19 cellular contexts compared by ENCODE assay signal in genomic region chr21:25334046-25334730, GRCh38.
"Had no signal": no experiment of that assay in that cellular context is flagged by ENCODE, and none has a peak within 500 bp of the region (broad histone marks: within the 10 kb centered on the region; RNA-seq: fewer than 3 reads in every experiment).

No MANE protein-coding gene starts in this region.

- H3K27me3 ChIP-seq: foreskin keratinocyte, hepatocyte, right lobe of liver, testis, tibial nerve, upper lobe of right lung, vagina had no signal

- H3K9me3 Mint-ChIP-seq: nephron progenitor cell; stimulated activated naive CD8-positive, alpha-beta T cell treated with anti-CD3 and anti-CD28 coated beads, Interleukin-15, amount 100 ng/mL, for 72 hours had no signal

- H2AFZ ChIP-seq: hepatocyte had no signal

- H3K36me3 Mint-ChIP-seq: naive thymus-derived CD4-positive, alpha-beta T cell had no signal

- H3K9me3 ChIP-seq: psoas muscle, right lobe of liver, testis, tibial nerve, upper lobe of right lung, vagina had no signal

- H3K27ac Mint-ChIP-seq: naive thymus-derived CD4-positive, alpha-beta T cell; nephron progenitor cell; stimulated activated naive B cell treated with anti-CD40 and anti-IgM and Interleukin-4, amounts not matched to agents 10 μg/mL and 1 μg/mL and 100 μg/mL, for 72 hours; stimulated activated naive CD8-positive, alpha-beta T cell treated with anti-CD3 and anti-CD28 coated beads, Interleukin-15, amount 100 ng/mL, for 72 hours had no signal

- H3K4me3 Mint-ChIP-seq: naive thymus-derived CD4-positive, alpha-beta T cell; nephron progenitor cell; stimulated activated naive B cell treated with anti-CD40 and anti-IgM and Interleukin-4, amounts not matched to agents 10 μg/mL and 1 μg/mL and 100 μg/mL, for 72 hours; stimulated activated naive CD8-positive, alpha-beta T cell treated with anti-CD3 and anti-CD28 coated beads, Interleukin-15, amount 100 ng/mL, for 72 hours had no signal

- H3K79me2 ChIP-seq: hepatocyte had no signal

- H3K4me3 ChIP-seq: hepatocyte, psoas muscle, right lobe of liver, testis, tibial nerve, upper lobe of right lung, vagina had no signal

- DNase-seq: dermis blood vessel endothelial cell; erythroblast; foreskin keratinocyte; head of caudate nucleus; naive thymus-derived CD4-positive, alpha-beta T cell; nephron progenitor cell; psoas muscle; retina; right lobe of liver; stimulated activated CD4-positive, alpha-beta T cell treated with anti-CD3 and anti-CD28 coated beads, Interleukin-15, amount 100 ng/mL, for 24 hours; stimulated activated CD4-positive, alpha-beta T cell treated with anti-CD3 and anti-CD28 coated beads, Interleukin-1b, Interleukin-23, amount 100 ng/mL, for 48 hours; stimulated activated CD4-positive, alpha-beta T cell treated with anti-CD3 and anti-CD28 coated beads, Interleukin-4, amount 100 ng/mL, for 24 hours; stimulated activated naive B cell treated with anti-CD40 and anti-IgM and Interleukin-4, amounts not matched to agents 10 μg/mL and 1 μg/mL and 100 μg/mL, for 72 hours; stimulated activated naive CD8-positive, alpha-beta T cell treated with anti-CD3 and anti-CD28 coated beads, Interleukin-15, amount 100 ng/mL, for 72 hours; testis; upper lobe of right lung had no signal

- H3K27me3 Mint-ChIP-seq: stimulated activated naive B cell treated with anti-CD40 and anti-IgM and Interleukin-4, amounts not matched to agents 10 μg/mL and 1 μg/mL and 100 μg/mL, for 72 hours; stimulated activated naive CD8-positive, alpha-beta T cell treated with anti-CD3 and anti-CD28 coated beads, Interleukin-15, amount 100 ng/mL, for 72 hours had no signal

- H3K4me2 ChIP-seq: hepatocyte had no signal

- ATAC-seq: foreskin keratinocyte; naive thymus-derived CD4-positive, alpha-beta T cell; psoas muscle; right lobe of liver; stimulated activated naive CD8-positive, alpha-beta T cell treated with anti-CD3 and anti-CD28 coated beads, Interleukin-15, amount 100 ng/mL, for 72 hours; upper lobe of right lung had no signal

- H3K4me1 ChIP-seq: psoas muscle, right lobe of liver, testis, tibial nerve, upper lobe of right lung, vagina had no signal

- H3K27ac ChIP-seq: foreskin keratinocyte, hepatocyte, psoas muscle, right lobe of liver, testis, tibial nerve, upper lobe of right lung, vagina had no signal

- H3K4me1 Mint-ChIP-seq: naive thymus-derived CD4-positive, alpha-beta T cell; nephron progenitor cell; stimulated activated naive CD8-positive, alpha-beta T cell treated with anti-CD3 and anti-CD28 coated beads, Interleukin-15, amount 100 ng/mL, for 72 hours had no signal

- H3K36me3 ChIP-seq: right lobe of liver, tibial nerve, upper lobe of right lung, vagina had no signal
